Comparison of ENCODE assay signal across 10 cellular contexts in the genomic region with DNA sequence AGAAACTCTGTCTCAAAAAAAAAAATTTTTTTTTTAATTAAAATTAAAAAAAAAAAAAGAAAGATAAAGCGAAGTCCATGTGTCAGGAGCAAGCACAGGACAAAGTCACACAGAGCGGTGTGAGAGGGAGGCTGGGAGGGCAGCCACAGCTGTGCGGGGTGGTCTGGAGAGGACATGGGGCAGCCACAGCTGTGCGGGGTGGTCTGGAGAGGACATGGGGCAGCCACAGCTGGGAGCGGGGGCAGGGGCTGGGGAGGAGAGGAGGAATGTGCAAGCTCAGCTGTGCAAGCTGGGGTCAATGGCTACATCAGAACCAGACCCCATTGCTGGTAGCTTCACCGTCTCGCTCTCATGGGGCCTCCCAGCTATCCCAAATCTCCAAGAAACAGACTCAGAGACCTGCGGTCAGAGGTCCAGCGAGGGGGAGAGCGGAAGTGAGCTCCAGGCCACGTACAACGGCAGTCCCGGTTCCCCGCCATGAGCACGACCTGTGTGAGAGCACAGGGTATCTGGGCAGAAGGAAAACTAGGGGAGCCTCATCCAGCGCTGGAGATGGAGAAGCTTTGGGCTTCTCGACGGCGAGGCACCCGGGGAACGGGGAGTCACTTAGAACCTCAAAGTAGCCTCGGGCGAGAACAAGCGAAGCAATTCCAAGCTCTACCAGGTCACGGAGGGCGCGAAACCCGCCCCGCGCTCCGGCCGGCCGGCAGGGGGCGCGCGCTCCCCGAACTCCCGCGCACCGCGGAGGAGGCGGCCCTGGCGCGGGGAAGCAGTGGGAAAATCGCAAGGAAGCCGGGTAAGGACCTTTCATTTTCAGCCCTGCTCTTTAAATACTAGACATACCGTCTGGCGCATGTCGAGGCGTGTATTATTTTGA. TPM values are rescaled to one million over a fixed set of nuclear protein-coding genes. Genes with fewer than 3 reads are reported as not detected.
DNase-seq lines count a peak whose midpoint lies in the region; ATAC-seq, FAIRE-seq and TF ChIP-seq lines count a peak whose summit lies in the region.
"Not testable (repeated sequence)": the region's sequence is repeated elsewhere in the genome, so short reads cannot be mapped to it uniquely, and the experiment has no call there.
"Had no signal": no experiment of that assay in that cellular context is flagged by ENCODE, and none has a peak within 500 bp of the region (broad histone marks: within the 10 kb centered on the region; RNA-seq: fewer than 3 reads in every experiment).

No MANE protein-coding gene starts in this region.

- not testable (repeated sequence) for H3K9me3 ChIP-seq in lung (ENCODE audit: control insufficient read depth in 2 of 2, insufficient read depth in 1 of 2, low read length in 1 of 2)

- not testable (repeated sequence) for H3K27ac ChIP-seq in lung (ENCODE audit: low read depth in 1 of 2, low read length in 1 of 2)

- H3K36me3 Mint-ChIP-seq in WTC11; stimulated activated memory B cell treated with anti-CD40 and anti-IgM and Interleukin-4, amounts not matched to agents 10 μg/mL and 1 μg/mL and 100 μg/mL, for 72 hours: not testable (repeated sequence)

- not testable (repeated sequence) for H3K9me3 Mint-ChIP-seq in WTC11; stimulated activated memory B cell treated with anti-CD40 and anti-IgM and Interleukin-4, amounts not matched to agents 10 μg/mL and 1 μg/mL and 100 μg/mL, for 72 hours

- not testable (repeated sequence) for H3K4me1 Mint-ChIP-seq in WTC11; stimulated activated memory B cell treated with anti-CD40 and anti-IgM and Interleukin-4, amounts not matched to agents 10 μg/mL and 1 μg/mL and 100 μg/mL, for 72 hours

- H3K4me1 ChIP-seq in lung (ENCODE audit: control insufficient read depth in 2 of 2, insufficient read depth in 2 of 2, low read length in 2 of 2) = not testable (repeated sequence)

- not testable (repeated sequence) for H3K27ac Mint-ChIP-seq in WTC11; stimulated activated memory B cell treated with anti-CD40 and anti-IgM and Interleukin-4, amounts not matched to agents 10 μg/mL and 1 μg/mL and 100 μg/mL, for 72 hours

- not testable (repeated sequence) for H3K36me3 ChIP-seq in bronchial epithelial cell (ENCODE audit: control insufficient read depth, insufficient read depth, low read length); lung (ENCODE audit: control insufficient read depth in 2 of 2, insufficient read depth in 2 of 2, low read length in 2 of 2)

- FAIRE-seq in GM12892 (lab: Jason Lieb, UNC) = peak; percentile 97
- FAIRE-seq in bronchial epithelial cell (lab: Jason Lieb, UNC) = peak; percentile 47

- WGBS in lung, 2 donors = 19 to 100% methylated on average over 2 to 6 of the region's 50 CpGs

- TF ChIP-seq CTCF in WTC11 (IDR thresholded peaks at IDR 0.05); bronchial epithelial cell (IDR thresholded peaks at IDR 0.05; ENCODE audit: insufficient read depth, low read length, severe bottlenecking); lung (IDR thresholded peaks at IDR 0.05; ENCODE audit: control extremely low read depth, extremely low read depth): not testable (repeated sequence)

- POLR2A ChIA-PET in WTC11 (lab: Charles Lee) = not testable (repeated sequence)

- not testable (repeated sequence) for DNase-seq in GM12892 (ENCODE audit: insufficient read length); WTC11 (ENCODE audit: low spot score); bronchial epithelial cell (ENCODE audit: low read depth); lung (ENCODE audit: low spot score)

- not testable (repeated sequence) for H3K27me3 Mint-ChIP-seq in WTC11 (ENCODE audit: low read depth); stimulated activated memory B cell treated with anti-CD40 and anti-IgM and Interleukin-4, amounts not matched to agents 10 μg/mL and 1 μg/mL and 100 μg/mL, for 72 hours

- not testable (repeated sequence) for TF ChIP-seq POLR2A in GM12892 (IDR thresholded peaks at IDR 0.05; ENCODE audit: low read depth, low read length)

- peak; percentile 89 for ATAC-seq in GM19452 (IDR thresholded peaks at IDR 0.05; ENCODE audit: unreplicated experiment)
- ATAC-seq in HG02623 (IDR thresholded peaks at IDR 0.05; ENCODE audit: unreplicated experiment) = peak; percentile 87
- ATAC-seq in HG03196 (IDR thresholded peaks at IDR 0.05; ENCODE audit: unreplicated experiment) = peak; percentile 89
- ATAC-seq in WTC11 = peak; percentile 88
- ATAC-seq in lung (ENCODE audit: insufficient read depth, low FRiP score) = peak; percentile 97
- ATAC-seq in stimulated activated memory B cell treated with anti-CD40 and anti-IgM and Interleukin-4, amounts not matched to agents 10 μg/mL and 1 μg/mL and 100 μg/mL, for 72 hours = peak; percentile 94

- not testable (repeated sequence) for H3K4me3 Mint-ChIP-seq in WTC11; stimulated activated memory B cell treated with anti-CD40 and anti-IgM and Interleukin-4, amounts not matched to agents 10 μg/mL and 1 μg/mL and 100 μg/mL, for 72 hours

- H3K4me3 ChIP-seq in bronchial epithelial cell (ENCODE audit: low read depth, low read length); lung: not testable (repeated sequence)

- CTCF ChIA-PET in WTC11 (lab: Charles Lee) = not testable (repeated sequence)

- H3K27me3 ChIP-seq in bronchial epithelial cell (ENCODE audit: control insufficient read depth, insufficient read depth, low read length); lung (ENCODE audit: control insufficient read depth, insufficient read depth): not testable (repeated sequence)

RNA-seq across cellular contexts. Expression of gene CBY3, which starts 23.3 kb away (rescaled TPM):
- not detected for polyA plus RNA-seq in GM12892 (2012; ENCODE audit: missing spikeins)
- total RNA-seq in WTC11 (2021) (0.25 to 0.37 TPM (median 0.25 TPM) in 3 replicates), bronchial epithelial cell (not detected in 2 replicates), lung (not detected)
- polyA plus RNA-seq in lung = under 1 TPM; 0.10 to 0.22 TPM
- total RNA-seq: endodermal cell, NCI-H460 had no signal

RNA-seq across cellular contexts. Expression of gene HNRNPH1, which starts 34.1 kb away (rescaled TPM):
- polyA plus RNA-seq in GM12892 (2012; ENCODE audit: missing spikeins) = 574 TPM
- total RNA-seq in WTC11 (2021) (671 to 865 TPM (median 709 TPM) in 3 replicates), bronchial epithelial cell (657 and 766 TPM in 2 replicates), lung (1,000 to 10,000 TPM in 1 of 2 donors, 100 to 1,000 TPM in 1; 422 to 1,791 TPM)
- polyA plus RNA-seq in lung = 100 to 1,000 TPM; 185 to 189 TPM

RNA-seq across cellular contexts. Expression of gene CANX, which starts 41.2 kb away (rescaled TPM):
- 229 TPM for polyA plus RNA-seq in GM12892 (2012; ENCODE audit: missing spikeins)
- 493 to 611 TPM (median 500 TPM) in 3 replicates for total RNA-seq in WTC11 (2021)
- total RNA-seq in bronchial epithelial cell = 925 and 1,015 TPM in 2 replicates
- 100 to 1,000 TPM; 340 to 924 TPM for total RNA-seq in lung
- 100 to 1,000 TPM; 132 to 248 TPM for polyA plus RNA-seq in lung
